ENCODE assay signal across 1 cellular context in the genomic region with DNA sequence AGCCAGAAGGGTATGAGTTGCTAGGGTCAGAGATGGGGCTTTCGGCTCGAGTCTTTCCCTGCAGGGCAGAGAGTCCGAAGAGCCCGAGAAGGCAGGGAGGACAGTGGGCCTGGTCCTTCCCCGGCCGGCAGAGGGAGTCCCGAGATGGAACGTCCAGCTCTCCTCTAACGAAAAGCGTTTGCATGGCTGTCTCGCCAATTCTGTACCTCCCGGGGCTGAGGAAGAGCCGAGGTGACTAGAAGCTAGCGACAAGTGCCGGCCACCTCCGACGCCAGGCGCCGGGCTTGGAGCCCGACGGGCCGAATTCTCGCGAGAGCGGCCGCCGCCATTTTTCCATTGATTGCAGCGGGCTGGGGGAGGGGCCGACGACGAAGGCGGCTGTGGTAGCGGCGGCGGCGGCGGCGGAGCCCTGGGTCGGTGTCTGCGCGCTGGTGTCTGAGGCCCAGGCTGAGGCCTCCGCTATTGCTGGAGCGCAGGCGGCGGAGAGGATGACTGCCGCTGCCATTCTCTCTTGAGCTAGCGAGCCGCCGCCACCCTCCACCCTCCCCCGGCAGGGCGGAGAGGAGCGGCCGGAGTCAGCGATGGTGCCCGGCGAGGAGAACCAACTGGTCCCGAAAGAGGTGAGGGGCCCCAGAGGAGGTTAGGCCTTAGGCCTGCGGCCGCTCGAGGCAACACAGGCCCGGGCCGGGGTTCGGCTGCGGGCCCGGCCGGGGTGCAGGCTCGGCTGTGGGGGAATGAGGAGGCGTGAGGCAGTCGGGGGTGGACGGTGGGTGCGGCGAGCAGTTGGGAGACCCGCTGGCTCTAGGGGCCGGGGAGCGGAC.
TF ChIP-seq lines count a peak whose summit lies in the region.

USP47 (plus strand) TSS at position 368 of the 821 bp plus-strand sequence; CDS start at position 582, 214 bp downstream.

TF ChIP-seq in K562, 482 proteins besides CTCF, POLR2A, EP300 and RAD21 (continued from another document and continues in another):
- TF ChIP-seq THAP12 (CRISPR knock-in tag; IDR thresholded peaks at IDR 0.05) (peak; percentile 43; the same call in 1 of the 2 replicates), NFE2 (IDR thresholded peaks at IDR 0.05; ENCODE audit: low read depth) (no peak), ZBTB7A (IDR thresholded peaks at IDR 0.05; ENCODE audit: borderline replicate concordance, control insufficient read depth, low read depth, low read length) (peak; percentile 61; the same call in 1 of the 2 replicates), ZNF79 (CRISPR knock-in tag; IDR thresholded peaks at IDR 0.05; ENCODE audit: low read depth) (no peak), PHF8 (IDR thresholded peaks at IDR 0.05; ENCODE audit: borderline replicate concordance, low read length) (peak; percentile 98), POLR2H (tag; IDR thresholded peaks at IDR 0.05; ENCODE audit: low read depth) (peak; percentile 83), HMGXB4 (CRISPR knock-in tag; IDR thresholded peaks at IDR 0.05) (peak; percentile 66; the same call in 1 of the 2 replicates), PML (IDR thresholded peaks at IDR 0.05; ENCODE audit: low read length) (peak; percentile 53; the same call in 1 of the 2 replicates), FOXK1 (CRISPR knock-in tag; IDR thresholded peaks at IDR 0.05; ENCODE audit: borderline replicate concordance) (peak; percentile 58; the same call in 1 of the 2 replicates), GATA2 (CRISPR knock-in tag; IDR thresholded peaks at IDR 0.05) (no peak), RBFOX2 (IDR thresholded peaks at IDR 0.05; ENCODE audit: low read depth, low read length) (peak; percentile 98), ZNF511 (CRISPR knock-in tag; IDR thresholded peaks at IDR 0.05) (0 out of 2 replicates have a peak, but pooled peaks have one; percentile 86), ZNF699 (CRISPR knock-in tag; IDR thresholded peaks at IDR 0.05; ENCODE audit: insufficient replicate concordance) (no peak), TAF1 (IDR thresholded peaks at IDR 0.05; ENCODE audit: control insufficient read depth, extremely low read depth, insufficient read depth, low read length, severe bottlenecking) (peak; percentile 91), CBFA2T3 (IDR thresholded peaks at IDR 0.05) (no peak; the same call in 1 of the 2 replicates), E2F1 (CRISPR knock-in tag; IDR thresholded peaks at IDR 0.05) (no peak), ELF1 (tag; IDR thresholded peaks at IDR 0.05) (no peak), GABPB2 (CRISPR knock-in tag; conservative IDR thresholded peaks at IDR 0.05) (no peak), C11orf30 (IDR thresholded peaks at IDR 0.05; ENCODE audit: low read depth) (no peak), ZBTB43 (CRISPR knock-in tag; IDR thresholded peaks at IDR 0.05) (no peak), TRIM24 (IDR thresholded peaks at IDR 0.05) (peak in 1 of 2 experiments; percentile 53; a peak in 2 of 4 replicates), TRIM28 (IDR thresholded peaks at IDR 0.05) (peak; percentile 60; the same call in 1 of the 2 replicates), PRPF4 (IDR thresholded peaks at IDR 0.05; ENCODE audit: insufficient read depth, low read depth, low read length, poor library complexity, severe bottlenecking) (peak; percentile 69), RFX7 (CRISPR knock-in tag; IDR thresholded peaks at IDR 0.05) (no peak), MAFK (IDR thresholded peaks at IDR 0.05; ENCODE audit: low read length) (no peak), GTF2F1 (IDR thresholded peaks at IDR 0.05; ENCODE audit: low read depth, low read length) (peak; percentile 41; the same call in 1 of the 2 replicates), SMARCE1 (IDR thresholded peaks at IDR 0.05) (no peak), CGGBP1 (CRISPR knock-in tag; IDR thresholded peaks at IDR 0.05) (peak; percentile 91; the same call in 1 of the 2 replicates), NFIC (IDR thresholded peaks at IDR 0.05) (peak; percentile 79), GATAD2B (IDR thresholded peaks at IDR 0.05; ENCODE audit: borderline replicate concordance) (peak; percentile 86)
- TF ChIP-seq, protein P1, sequence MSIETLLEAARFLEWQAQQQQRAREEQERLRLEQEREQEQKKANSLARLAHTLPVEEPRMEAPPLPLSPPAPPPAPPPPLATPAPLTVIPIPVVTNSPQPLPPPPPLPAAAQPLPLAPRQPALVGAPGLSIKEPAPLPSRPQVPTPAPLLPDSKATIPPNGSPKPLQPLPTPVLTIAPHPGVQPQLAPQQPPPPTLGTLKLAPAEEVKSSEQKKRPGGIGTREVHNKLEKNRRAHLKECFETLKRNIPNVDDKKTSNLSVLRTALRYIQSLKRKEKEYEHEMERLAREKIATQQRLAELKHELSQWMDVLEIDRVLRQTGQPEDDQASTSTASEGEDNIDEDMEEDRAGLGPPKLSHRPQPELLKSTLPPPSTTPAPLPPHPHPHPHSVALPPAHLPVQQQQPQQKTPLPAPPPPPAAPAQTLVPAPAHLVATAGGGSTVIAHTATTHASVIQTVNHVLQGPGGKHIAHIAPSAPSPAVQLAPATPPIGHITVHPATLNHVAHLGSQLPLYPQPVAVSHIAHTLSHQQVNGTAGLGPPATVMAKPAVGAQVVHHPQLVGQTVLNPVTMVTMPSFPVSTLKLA (conservative IDR thresholded peaks at IDR 0.05) = 0 out of 4 replicates have a peak, but pooled peaks of 1 of the 2 experiments have one; percentile 30
- TF ChIP-seq, protein P2, sequence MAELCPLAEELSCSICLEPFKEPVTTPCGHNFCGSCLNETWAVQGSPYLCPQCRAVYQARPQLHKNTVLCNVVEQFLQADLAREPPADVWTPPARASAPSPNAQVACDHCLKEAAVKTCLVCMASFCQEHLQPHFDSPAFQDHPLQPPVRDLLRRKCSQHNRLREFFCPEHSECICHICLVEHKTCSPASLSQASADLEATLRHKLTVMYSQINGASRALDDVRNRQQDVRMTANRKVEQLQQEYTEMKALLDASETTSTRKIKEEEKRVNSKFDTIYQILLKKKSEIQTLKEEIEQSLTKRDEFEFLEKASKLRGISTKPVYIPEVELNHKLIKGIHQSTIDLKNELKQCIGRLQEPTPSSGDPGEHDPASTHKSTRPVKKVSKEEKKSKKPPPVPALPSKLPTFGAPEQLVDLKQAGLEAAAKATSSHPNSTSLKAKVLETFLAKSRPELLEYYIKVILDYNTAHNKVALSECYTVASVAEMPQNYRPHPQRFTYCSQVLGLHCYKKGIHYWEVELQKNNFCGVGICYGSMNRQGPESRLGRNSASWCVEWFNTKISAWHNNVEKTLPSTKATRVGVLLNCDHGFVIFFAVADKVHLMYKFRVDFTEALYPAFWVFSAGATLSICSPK (IDR thresholded peaks at IDR 0.05; ENCODE audit: borderline replicate concordance) = no peak
- TF ChIP-seq, protein P3, sequence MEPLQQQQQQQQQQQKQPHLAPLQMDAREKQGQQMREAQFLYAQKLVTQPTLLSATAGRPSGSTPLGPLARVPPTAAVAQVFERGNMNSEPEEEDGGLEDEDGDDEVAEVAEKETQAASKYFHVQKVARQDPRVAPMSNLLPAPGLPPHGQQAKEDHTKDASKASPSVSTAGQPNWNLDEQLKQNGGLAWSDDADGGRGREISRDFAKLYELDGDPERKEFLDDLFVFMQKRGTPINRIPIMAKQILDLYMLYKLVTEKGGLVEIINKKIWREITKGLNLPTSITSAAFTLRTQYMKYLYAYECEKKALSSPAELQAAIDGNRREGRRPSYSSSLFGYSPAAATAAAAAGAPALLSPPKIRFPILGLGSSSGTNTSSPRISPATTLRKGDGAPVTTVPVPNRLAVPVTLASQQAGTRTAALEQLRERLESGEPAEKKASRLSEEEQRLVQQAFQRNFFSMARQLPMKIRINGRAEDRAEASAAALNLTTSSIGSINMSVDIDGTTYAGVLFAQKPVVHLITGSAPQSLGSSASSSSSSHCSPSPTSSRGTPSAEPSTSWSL (CRISPR knock-in tag; IDR thresholded peaks at IDR 0.05; ENCODE audit: borderline replicate concordance) = no peak
- TF ChIP-seq, protein P4, sequence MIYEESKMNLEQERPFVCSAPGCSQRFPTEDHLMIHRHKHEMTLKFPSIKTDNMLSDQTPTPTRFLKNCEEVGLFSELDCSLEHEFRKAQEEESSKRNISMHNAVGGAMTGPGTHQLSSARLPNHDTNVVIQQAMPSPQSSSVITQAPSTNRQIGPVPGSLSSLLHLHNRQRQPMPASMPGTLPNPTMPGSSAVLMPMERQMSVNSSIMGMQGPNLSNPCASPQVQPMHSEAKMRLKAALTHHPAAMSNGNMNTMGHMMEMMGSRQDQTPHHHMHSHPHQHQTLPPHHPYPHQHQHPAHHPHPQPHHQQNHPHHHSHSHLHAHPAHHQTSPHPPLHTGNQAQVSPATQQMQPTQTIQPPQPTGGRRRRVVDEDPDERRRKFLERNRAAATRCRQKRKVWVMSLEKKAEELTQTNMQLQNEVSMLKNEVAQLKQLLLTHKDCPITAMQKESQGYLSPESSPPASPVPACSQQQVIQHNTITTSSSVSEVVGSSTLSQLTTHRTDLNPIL (CRISPR knock-in tag; IDR thresholded peaks at IDR 0.05) = no peak
